In the genomic region with DNA sequence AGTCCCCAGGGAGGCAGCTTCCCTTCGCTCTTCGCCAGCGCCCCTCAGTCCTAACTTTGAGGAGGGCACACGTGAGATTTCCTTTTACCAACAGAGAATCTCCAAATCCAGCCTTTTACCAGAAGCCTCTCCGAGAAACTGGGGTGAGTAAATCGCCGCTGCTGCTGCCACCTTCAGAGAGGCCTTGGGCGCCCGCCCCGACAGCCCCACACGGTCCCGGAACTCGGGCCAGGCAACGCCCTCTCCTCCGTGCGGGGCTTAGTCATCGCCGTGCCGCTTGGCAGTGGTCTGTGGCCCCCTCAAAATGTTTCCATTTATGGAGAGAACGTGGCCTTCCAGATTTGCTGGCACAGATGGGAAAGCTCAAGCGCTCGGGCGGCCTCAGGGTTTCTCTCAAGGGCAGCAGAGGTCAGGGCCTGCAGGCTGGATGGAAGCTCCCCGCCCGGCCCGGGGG, we compare ENCODE assay signal across 8 cellular contexts. TPM values are rescaled to one million over a fixed set of nuclear protein-coding genes. Genes with fewer than 3 reads are reported as not detected.
DNase-seq lines count a peak whose midpoint lies in the region; ATAC-seq and TF ChIP-seq lines count a peak whose summit lies in the region.

No MANE protein-coding gene starts in this region.

- CTCF ChIA-PET in activated CD8-positive, alpha-beta T cell treated with anti-CD3 and anti-CD28 coated beads, Interleukin-2, amount 10 ng/mL, durations not matched to agents 7 days and 5 days (lab: Charles Lee), result no interaction called here

- H3K9me3 Mint-ChIP-seq in activated CD8-positive, alpha-beta T cell treated with anti-CD3 and anti-CD28 coated beads, Interleukin-2, amount 10 ng/mL, durations not matched to agents 7 days and 5 days (ENCODE audit: insufficient read depth), result no peaks in the 10 kb centered on the region

- 21 to 35% methylated on average over 6 to 7 of the region's 26 CpGs for WGBS in gastroesophageal sphincter (ENCODE audit: low coverage in 1 of 2), 2 donors
- 2 to 3% (median 3%) methylated on average over 24 to 26 of the region's 26 CpGs for WGBS in ovary, 3 donors

- peak overlapping the region; percentile 20 for H2AFZ ChIP-seq in ACC112 (ENCODE audit: low read length, unreplicated experiment)

- no peak for DNase-seq in activated CD8-positive, alpha-beta T cell treated with anti-CD3 and anti-CD28 coated beads, Interleukin-2, amount 10 ng/mL, durations not matched to agents 7 days and 5 days
- peak; percentile 94 to 97 (median 95) for DNase-seq in ovary
- DNase-seq in WERI-Rb-1, result no peak
- DNase-seq in glomerular visceral epithelial cell (ENCODE audit: extremely low spot score), result no peak
- no peak for DNase-seq in ACHN

- H3K27me3 ChIP-seq in ACC112 (ENCODE audit: insufficient read depth, low read length), result no peaks in the 10 kb centered on the region
- no peaks in the 10 kb centered on the region for H3K27me3 ChIP-seq in gastroesophageal sphincter
- no peaks in the 10 kb centered on the region for H3K27me3 ChIP-seq in ovary
- no peaks in the 10 kb centered on the region for H3K27me3 ChIP-seq in WERI-Rb-1 (ENCODE audit: insufficient read depth, low read depth, severe bottlenecking)

- H3K27ac ChIP-seq in ACC112 (ENCODE audit: low read depth, low read length), result peak overlapping the region; percentile 100
- H3K27ac ChIP-seq in gastroesophageal sphincter, result peak overlapping the region; percentile 96 to 98 (median 96)
- H3K27ac ChIP-seq in ovary, result peak overlapping the region; percentile 92 to 98
- H3K27ac ChIP-seq in WERI-Rb-1, result no peak overlapping the region

- POLR2A ChIA-PET in activated CD8-positive, alpha-beta T cell treated with anti-CD3 and anti-CD28 coated beads, Interleukin-2, amount 10 ng/mL, durations not matched to agents 7 days and 5 days (lab: Charles Lee), result interaction anchor here (1.2 kb wide), 1 partner anchor 87 kb away, joined by 3 read pairs; no protein-coding TSS in a partner anchor

- peak; percentile 70 to 71 for TF ChIP-seq POLR2A in gastroesophageal sphincter (IDR thresholded peaks at IDR 0.05)
- peak; percentile 59 for TF ChIP-seq POLR2A in ovary (IDR thresholded peaks at IDR 0.05)

- in situ Hi-C loops in ACHN (cut with HindIII; ENCODE audit: low pct_ligation_motif_present, low pct_unique_long_range_greater_than_20kb, low sequenced_read_pairs), result no loop called here

- TF ChIP-seq CTCF in gastroesophageal sphincter (IDR thresholded peaks at IDR 0.05) (peak in 1 of 4 experiments; percentile 18), ovary (IDR thresholded peaks at IDR 0.05) (no peak), WERI-Rb-1 (IDR thresholded peaks at IDR 0.05; ENCODE audit: low read depth, low read length) (no peak)

- H3K36me3 Mint-ChIP-seq in activated CD8-positive, alpha-beta T cell treated with anti-CD3 and anti-CD28 coated beads, Interleukin-2, amount 10 ng/mL, durations not matched to agents 7 days and 5 days (ENCODE audit: low read depth), result peaks cover 1% of the 10 kb centered on the region

- ATAC-seq in activated CD8-positive, alpha-beta T cell treated with anti-CD3 and anti-CD28 coated beads, Interleukin-2, amount 10 ng/mL, durations not matched to agents 7 days and 5 days, result peak; percentile 43
- ATAC-seq in gastroesophageal sphincter (peak; percentile 92), HG03139 (IDR thresholded peaks at IDR 0.05; ENCODE audit: unreplicated experiment) (no peak)

- no peaks in the 10 kb centered on the region for H3K9me3 ChIP-seq in gastroesophageal sphincter
- H3K9me3 ChIP-seq in ovary, result no peaks in the 10 kb centered on the region
- peaks cover 22% of the 10 kb centered on the region for H3K9me3 ChIP-seq in WERI-Rb-1 (ENCODE audit: severe bottlenecking)

- H3K4me3 ChIP-seq in ACC112 (ENCODE audit: low read depth, low read length) (peak overlapping the region; percentile 51), gastroesophageal sphincter (peak overlapping the region in 1 of 2 donors; percentile 27), ovary (no peak overlapping the region), WERI-Rb-1 (ENCODE audit: low read depth, low read length) (no peak overlapping the region)

- H3K4me1 ChIP-seq in ACC112 (ENCODE audit: control insufficient read depth, insufficient read depth, low read length, unreplicated experiment) (peaks cover 56% of the 10 kb centered on the region), gastroesophageal sphincter (peaks cover 4 to 67% (median 39%) of the 10 kb centered on the region in 3 donors), ovary (ENCODE audit: insufficient read depth) (peaks cover 30% of the 10 kb centered on the region)

- TF ChIP-seq EP300 in gastroesophageal sphincter (IDR thresholded peaks at IDR 0.05), result peak; percentile 56
- TF ChIP-seq EP300 in ovary (IDR thresholded peaks at IDR 0.05), result peak; percentile 79

- no peak overlapping the region for H3K4me3 Mint-ChIP-seq in activated CD8-positive, alpha-beta T cell treated with anti-CD3 and anti-CD28 coated beads, Interleukin-2, amount 10 ng/mL, durations not matched to agents 7 days and 5 days

- no peak overlapping the region for H3K27ac Mint-ChIP-seq in activated CD8-positive, alpha-beta T cell treated with anti-CD3 and anti-CD28 coated beads, Interleukin-2, amount 10 ng/mL, durations not matched to agents 7 days and 5 days

- peaks cover 38% of the 10 kb centered on the region for H3K4me1 Mint-ChIP-seq in activated CD8-positive, alpha-beta T cell treated with anti-CD3 and anti-CD28 coated beads, Interleukin-2, amount 10 ng/mL, durations not matched to agents 7 days and 5 days (ENCODE audit: low read depth)

- H3K79me2 ChIP-seq in ACC112 (ENCODE audit: control insufficient read depth, insufficient read depth, low read length, unreplicated experiment), result no peaks in the 10 kb centered on the region

- H3K36me3 ChIP-seq in ACC112 (ENCODE audit: insufficient read depth, low read length), result no peaks in the 10 kb centered on the region
- H3K36me3 ChIP-seq in gastroesophageal sphincter, result no peaks in the 10 kb centered on the region
- no peaks in the 10 kb centered on the region for H3K36me3 ChIP-seq in ovary
- no peaks in the 10 kb centered on the region for H3K36me3 ChIP-seq in WERI-Rb-1

- intact Hi-C loops in ovary (cut with DNase I), result loop anchor here in 2 of 4 donors (5.0 to 10.0 kb wide), 2 partner anchors 41 to 82 kb away; a partner anchor contains a TSS

- H3K27me3 Mint-ChIP-seq in activated CD8-positive, alpha-beta T cell treated with anti-CD3 and anti-CD28 coated beads, Interleukin-2, amount 10 ng/mL, durations not matched to agents 7 days and 5 days (ENCODE audit: low read depth), result peaks cover 5% of the 10 kb centered on the region

RNA-seq across cellular contexts. Expression of a gene that starts 41.4 kb away (rescaled TPM):
- 1 to 10 TPM; 6.0 to 7.2 TPM for total RNA-seq in activated CD8-positive, alpha-beta T cell treated with anti-CD3 and anti-CD28 coated beads, Interleukin-2, amount 10 ng/mL, durations not matched to agents 7 days and 5 days
- 1,000 to 10,000 TPM in 3 of 4 donors, 100 to 1,000 TPM in 1; 720 to 1,286 (median 1,215) TPM for total RNA-seq in gastroesophageal sphincter
- 1,000 to 10,000 TPM in 1 of 7 donors, 100 to 1,000 TPM in 6; 222 to 1,092 (median 831) TPM for total RNA-seq in ovary
- polyA plus RNA-seq in ovary, result 100 to 1,000 TPM in 1 of 2 donors, 10 to 100 TPM in 1; 50.9 to 818 TPM

Comparison
In these comparisons a context has a peak if more than half of its experiments do, and no peak if none do; other contexts are left out.
1. DNase-seq: peak in ovary (5 of 5); none in activated CD8-positive, alpha-beta T cell treated with anti-CD3 and anti-CD28 coated beads, Interleukin-2, amount 10 ng/mL, durations not matched to agents 7 days and 5 days (single experiment), WERI-Rb-1 (single experiment), glomerular visceral epithelial cell (single experiment) and ACHN (single experiment).
2. RNA of a gene that starts 41.4 kb away (total RNA-seq): 720 to 1,286 TPM in gastroesophageal sphincter and 222 to 1,092 TPM in ovary; 6.0 to 7.2 TPM in activated CD8-positive, alpha-beta T cell treated with anti-CD3 and anti-CD28 coated beads, Interleukin-2, amount 10 ng/mL, durations not matched to agents 7 days and 5 days; every median in the first group is over 10 times any median in the second.